8 cellular contexts compared by ENCODE assay signal in genomic region chr4:95546866-95547707, GRCh38. TPM values are rescaled to one million over a fixed set of nuclear protein-coding genes. Genes with fewer than 3 reads are reported as not detected.
A peak's percentile ranks its signal among the peaks of the same experiment; 100 is the strongest.
DNase-seq lines count a peak whose midpoint lies in the region; ATAC-seq, FAIRE-seq and TF ChIP-seq lines count a peak whose summit lies in the region.

No MANE protein-coding gene starts in this region.

- intact Hi-C loops in left ventricle myocardium superior (cut with micrococcal nuclease) (no loop called here), posterior cingulate gyrus (cut with DNase I) (loop anchor here (5.0 to 10.0 kb wide), 2 partner anchors 35 to 182 kb away; no protein-coding TSS in a partner anchor)

- peak overlapping the region; percentile 85 for H3K4me3 Mint-ChIP-seq in WTC11

- H3K9me3 Mint-ChIP-seq in WTC11: no peaks in the 10 kb centered on the region

- POLR2A ChIA-PET in WTC11 (lab: Charles Lee): no interaction called here

- peak; percentile 9 for ATAC-seq in WTC11
- ATAC-seq in left ventricle myocardium superior: no peak
- ATAC-seq in HG02623 (IDR thresholded peaks at IDR 0.05; ENCODE audit: unreplicated experiment): no peak

- TF ChIP-seq CTCF in WTC11 (IDR thresholded peaks at IDR 0.05): no peak

- no peak for FAIRE-seq in RCC 7860 (lab: Jason Lieb, UNC)

- DNase-seq in ELF-1 (ENCODE audit: low read depth, low spot score): peak; percentile 70
- no peak for DNase-seq in WTC11 (ENCODE audit: low spot score)
- DNase-seq in left ventricle myocardium superior: peak; percentile 26
- DNase-seq in posterior cingulate gyrus: peak in 6 of 10 donors; percentile 14 to 75 (median 54)
- DNase-seq in NCI-H345 treated with DMSO at 0.1 percent for 48 hours (lab: John Stamatoyannopoulos, UW; ENCODE audit: unreplicated experiment): no peak
- DNase-seq in NCI-H2081 treated with DMSO at 0.1 percent for 48 hours (lab: John Stamatoyannopoulos, UW): no peak
- DNase-seq in RCC 7860 (ENCODE audit: low spot score): no peak

- CTCF ChIA-PET in WTC11 (lab: Charles Lee): interaction anchor here (1.1 to 3.5 kb wide), 5 partner anchors 18 to 391 kb away, joined by 3 to 15 read pairs (median 4); no protein-coding TSS in a partner anchor

- peaks cover 37% of the 10 kb centered on the region for H3K4me1 Mint-ChIP-seq in WTC11

- peaks cover 59% of the 10 kb centered on the region for H3K27me3 Mint-ChIP-seq in WTC11 (ENCODE audit: low read depth)

- no peak overlapping the region for H3K27ac Mint-ChIP-seq in WTC11

- H3K36me3 Mint-ChIP-seq in WTC11: no peaks in the 10 kb centered on the region

TF ChIP-seq in WTC11, 78 proteins besides CTCF, POLR2A, EP300 and RAD21:
- TF ChIP-seq ARID4B (CRISPR knock-in tag; IDR thresholded peaks at IDR 0.05; ENCODE audit: borderline replicate concordance) (0 out of 2 replicates have a peak, but pooled peaks have one; percentile 25), ZNF423 (CRISPR knock-in tag; IDR thresholded peaks at IDR 0.05) (0 out of 2 replicates have a peak, but pooled peaks have one; percentile 4), NFE2L1 (CRISPR knock-in tag; IDR thresholded peaks at IDR 0.05) (no peak)

RNA-seq across cellular contexts. Expression of gene UNC5C, which starts 1.7 kb away (rescaled TPM):
- total RNA-seq in WTC11 (2021) (0.25 to 1.0 TPM (median 0.30 TPM) in 3 replicates), left ventricle myocardium superior (0.72 TPM)

Comparison
In these comparisons a context has a peak if more than half of its experiments do, and no peak if none do; other contexts are left out.
1. DNase-seq: peak in ELF-1 (single experiment), left ventricle myocardium superior (single experiment) and posterior cingulate gyrus (6 of 10); none in WTC11 (single experiment), NCI-H345 treated with DMSO at 0.1 percent for 48 hours (single experiment), NCI-H2081 treated with DMSO at 0.1 percent for 48 hours (single experiment) and RCC 7860 (single experiment).